In genomic region chr20:39269031-39269461, GRCh38 we compare ENCODE assay signal across 8 cellular contexts.
DNase-seq lines count a peak whose midpoint lies in the region; ATAC-seq and TF ChIP-seq lines count a peak whose summit lies in the region.

No MANE protein-coding gene starts in this region.

- no peak overlapping the region for H3K27ac Mint-ChIP-seq in mesothelial cell of epicardium

- TF ChIP-seq CTCF in AG10803 (conservative IDR thresholded peaks at IDR 0.05; ENCODE audit: low read length), result peak; percentile 69
- TF ChIP-seq CTCF in GM13977 (IDR thresholded peaks at IDR 0.05; ENCODE audit: extremely low read depth, insufficient read depth, missing control alignments), result peak; percentile 94
- peak; percentile 60 to 98 (median 90) for TF ChIP-seq CTCF in dorsolateral prefrontal cortex (IDR thresholded peaks at IDR 0.05 in 54 of 56, conservative IDR thresholded peaks at IDR 0.05 in 2 of 56; ENCODE audit: low read depth in 1 of 56, partially characterized antibody in 56 of 56)
- TF ChIP-seq CTCF in mesothelial cell of epicardium (IDR thresholded peaks at IDR 0.05; ENCODE audit: unreplicated experiment), result peak; percentile 90
- TF ChIP-seq CTCF in tibial nerve (IDR thresholded peaks at IDR 0.05), result peak; percentile 73 to 85 (median 79)

- no peak overlapping the region for H3K4me3 Mint-ChIP-seq in mesothelial cell of epicardium

- ATAC-seq in HG03521 (IDR thresholded peaks at IDR 0.05; ENCODE audit: unreplicated experiment), result peak; percentile 77

- peak; percentile 5 for DNase-seq in AG10803 (ENCODE audit: low read depth)
- DNase-seq in GM13977 (ENCODE audit: low spot score), result peak; percentile 67
- peak; percentile 30 to 54 for DNase-seq in SW 1271 (lab: John Stamatoyannopoulos, UW)
- DNase-seq in dorsolateral prefrontal cortex, result peak in 9 of 10 donors; percentile 16 to 80 (median 54)
- DNase-seq in mesothelial cell of epicardium (ENCODE audit: low spot score in 2 of 2, unreplicated experiment in 2 of 2), result peak; percentile 31 to 82
- DNase-seq in tibial nerve (ENCODE audit: low spot score in 2 of 2), result peak; percentile 30 to 59
- no peak for DNase-seq in H4 (ENCODE audit: low spot score)

- H3K9me3 Mint-ChIP-seq in mesothelial cell of epicardium, result no peaks in the 10 kb centered on the region

- H3K4me1 Mint-ChIP-seq in mesothelial cell of epicardium, result peaks cover 8% of the 10 kb centered on the region

- H3K36me3 ChIP-seq in tibial nerve, result no peaks in the 10 kb centered on the region

- H3K9me3 ChIP-seq in tibial nerve, result no peaks in the 10 kb centered on the region

- no peak for TF ChIP-seq EP300 in tibial nerve (IDR thresholded peaks at IDR 0.05)

- H3K27ac ChIP-seq in dorsolateral prefrontal cortex (peak overlapping the region in 3 of 59 donors; percentile 5 to 35 (median 24)), tibial nerve (no peak overlapping the region)

- H3K27me3 ChIP-seq in dorsolateral prefrontal cortex (peaks cover 0 to 5% (median 0%) of the 10 kb centered on the region in 45 donors), tibial nerve (no peaks in the 10 kb centered on the region)

- WGBS in tibial nerve, 2 donors, result 40% methylated on average over 7 of the region's 7 CpGs

- no peak overlapping the region for H3K4me3 ChIP-seq in AG10803 (ENCODE audit: low read length)
- H3K4me3 ChIP-seq in dorsolateral prefrontal cortex, result no peak overlapping the region
- no peak overlapping the region for H3K4me3 ChIP-seq in tibial nerve

- in situ Hi-C loops in GM13977 (cut with MboI; ENCODE audit: low pct_unique_long_range_greater_than_20kb, low sequenced_read_pairs, unreplicated experiment), result no loop called here

- intact Hi-C loops in dorsolateral prefrontal cortex (cut with DNase I), result loop anchor here (5.0 to 10.0 kb wide), 6 partner anchors 158 to 1696 kb away; partner anchors contain the start of gene MAFB (in 1 of the 2)

- H3K4me1 ChIP-seq in tibial nerve, result peaks cover 0 to 26% (median 0%) of the 10 kb centered on the region in 4 donors

- H3K27me3 Mint-ChIP-seq in mesothelial cell of epicardium (ENCODE audit: low read depth), result peaks cover 15% of the 10 kb centered on the region

- no peak for TF ChIP-seq POLR2A in tibial nerve (IDR thresholded peaks at IDR 0.05)

- no peaks in the 10 kb centered on the region for H3K36me3 Mint-ChIP-seq in mesothelial cell of epicardium
